In genomic region chr4:82839624-82840023, GRCh38 we compare ENCODE assay signal across 24 cellular contexts. TPM values are rescaled to one million over a fixed set of nuclear protein-coding genes. Genes with fewer than 3 reads are reported as not detected.
"Had no signal": no experiment of that assay in that cellular context is flagged by ENCODE, and none has a peak within 500 bp of the region (broad histone marks: within the 10 kb centered on the region; RNA-seq: fewer than 3 reads in every experiment).

No MANE protein-coding gene starts in this region.

- H2AFZ ChIP-seq: parathyroid adenoma had no signal

- H3K9me3 ChIP-seq: esophagus squamous epithelium, left ventricle myocardium inferior, spleen, testis, upper lobe of left lung had no signal

- H3K4me1 ChIP-seq: esophagus squamous epithelium, parathyroid adenoma, spleen, upper lobe of left lung had no signal

- H3K9me3 Mint-ChIP-seq: activated B cell treated with CpG ODN at 0.5 μM for 24 hours; activated CD4-positive, alpha-beta memory T cell treated with anti-CD3 and anti-CD28 coated beads, Interleukin-2, amount 10 ng/mL, durations not matched to agents 7 days and 5 days; brain; central memory CD8-positive, alpha-beta T cell; naive thymus-derived CD8-positive, alpha-beta T cell; stimulated activated memory B cell treated with anti-CD40 and anti-IgM and Interleukin-4, amounts not matched to agents 10 μg/mL and 1 μg/mL and 100 μg/mL, for 72 hours had no signal

- H3K27me3 ChIP-seq: esophagus squamous epithelium, spleen, testis, upper lobe of left lung had no signal

- ATAC-seq: activated CD8-positive, alpha-beta memory T cell treated with anti-CD3 and anti-CD28 coated beads, Interleukin-2, amount 10 ng/mL, durations not matched to agents 7 days and 5 days; naive thymus-derived CD8-positive, alpha-beta T cell; sciatic nerve; stimulated activated memory B cell treated with anti-CD40 and anti-IgM and Interleukin-4, amounts not matched to agents 10 μg/mL and 1 μg/mL and 100 μg/mL, for 72 hours had no signal

- H3K4me1 Mint-ChIP-seq: activated B cell treated with CpG ODN at 0.5 μM for 24 hours; activated CD4-positive, alpha-beta memory T cell treated with anti-CD3 and anti-CD28 coated beads, Interleukin-2, amount 10 ng/mL, durations not matched to agents 7 days and 5 days; brain; central memory CD8-positive, alpha-beta T cell; naive thymus-derived CD8-positive, alpha-beta T cell; stimulated activated memory B cell treated with anti-CD40 and anti-IgM and Interleukin-4, amounts not matched to agents 10 μg/mL and 1 μg/mL and 100 μg/mL, for 72 hours had no signal

- H3K27ac Mint-ChIP-seq: activated B cell treated with CpG ODN at 0.5 μM for 24 hours; activated CD4-positive, alpha-beta memory T cell treated with anti-CD3 and anti-CD28 coated beads, Interleukin-2, amount 10 ng/mL, durations not matched to agents 7 days and 5 days; activated CD8-positive, alpha-beta memory T cell treated with anti-CD3 and anti-CD28 coated beads, Interleukin-2, amount 10 ng/mL, durations not matched to agents 7 days and 5 days; activated naive CD8-positive, alpha-beta T cell; stimulated activated memory B cell treated with anti-CD40 and anti-IgM and Interleukin-4, amounts not matched to agents 10 μg/mL and 1 μg/mL and 100 μg/mL, for 72 hours had no signal

- H3K27ac ChIP-seq: esophagus squamous epithelium, left ventricle myocardium inferior, parathyroid adenoma, spleen, upper lobe of left lung had no signal

- H3K4me3 Mint-ChIP-seq: activated B cell treated with CpG ODN at 0.5 μM for 24 hours; activated CD4-positive, alpha-beta memory T cell treated with anti-CD3 and anti-CD28 coated beads, Interleukin-2, amount 10 ng/mL, durations not matched to agents 7 days and 5 days; activated CD8-positive, alpha-beta memory T cell treated with anti-CD3 and anti-CD28 coated beads, Interleukin-2, amount 10 ng/mL, durations not matched to agents 7 days and 5 days; activated naive CD8-positive, alpha-beta T cell; brain; central memory CD8-positive, alpha-beta T cell; naive thymus-derived CD8-positive, alpha-beta T cell; stimulated activated memory B cell treated with anti-CD40 and anti-IgM and Interleukin-4, amounts not matched to agents 10 μg/mL and 1 μg/mL and 100 μg/mL, for 72 hours had no signal

- H3K4me3 ChIP-seq: esophagus squamous epithelium, left ventricle myocardium inferior, spleen, testis, upper lobe of left lung had no signal

- DNase-seq: activated B cell treated with CpG ODN at 0.5 μM for 24 hours; activated CD4-positive, alpha-beta memory T cell treated with anti-CD3 and anti-CD28 coated beads, Interleukin-2, amount 10 ng/mL, durations not matched to agents 7 days and 5 days; activated CD4-positive, alpha-beta T cell treated with anti-CD3 and anti-CD28 coated beads for 4 hours; activated CD8-positive, alpha-beta memory T cell treated with anti-CD3 and anti-CD28 coated beads, Interleukin-2, amount 10 ng/mL, durations not matched to agents 7 days and 5 days; amniotic stem cell; effector CD8-positive, alpha-beta T cell; esophagus squamous epithelium; foreskin fibroblast; hippocampal formation; left ventricle myocardium inferior; naive thymus-derived CD8-positive, alpha-beta T cell; spleen; stimulated activated CD4-positive, alpha-beta T cell treated with anti-CD3 and anti-CD28 coated beads, Interleukin-4, amount 100 ng/mL, for 4 hours; T-helper 1 cell; T-helper 9 cell; testis; upper lobe of left lung had no signal

- H3K27me3 Mint-ChIP-seq: activated B cell treated with CpG ODN at 0.5 μM for 24 hours; activated CD4-positive, alpha-beta memory T cell treated with anti-CD3 and anti-CD28 coated beads, Interleukin-2, amount 10 ng/mL, durations not matched to agents 7 days and 5 days; activated CD8-positive, alpha-beta memory T cell treated with anti-CD3 and anti-CD28 coated beads, Interleukin-2, amount 10 ng/mL, durations not matched to agents 7 days and 5 days; activated naive CD8-positive, alpha-beta T cell; brain; central memory CD8-positive, alpha-beta T cell; naive thymus-derived CD8-positive, alpha-beta T cell; stimulated activated memory B cell treated with anti-CD40 and anti-IgM and Interleukin-4, amounts not matched to agents 10 μg/mL and 1 μg/mL and 100 μg/mL, for 72 hours had no signal

- FAIRE-seq: keratinocyte had no signal

- H3K9ac ChIP-seq: parathyroid adenoma had no signal

RNA-seq across cellular contexts. Expression of gene SCD5, which starts 41.0 kb away (rescaled TPM):
- total RNA-seq: activated B cell treated with CpG ODN at 0.5 μM for 24 hours had no signal
